In genomic region chr10:9254353-9254752, GRCh38 we compare ENCODE assay signal across 17 cellular contexts.
A peak's percentile ranks its signal among the peaks of the same experiment; 100 is the strongest.
DNase-seq lines count a peak whose midpoint lies in the region; ATAC-seq, FAIRE-seq and TF ChIP-seq lines count a peak whose summit lies in the region.
"Had no signal": no experiment of that assay in that cellular context is flagged by ENCODE, and none has a peak within 500 bp of the region (broad histone marks: within the 10 kb centered on the region; RNA-seq: fewer than 3 reads in every experiment).

No MANE protein-coding gene starts in this region.

- H3K4me3 Mint-ChIP-seq in stimulated activated naive B cell treated with anti-CD40 and anti-IgM and Interleukin-4, amounts not matched to agents 10 μg/mL and 1 μg/mL and 100 μg/mL, for 72 hours, result no peak overlapping the region
- H3K4me3 Mint-ChIP-seq: activated CD4-positive, alpha-beta memory T cell treated with anti-CD3 and anti-CD28 coated beads for 36 hours; naive B cell; stimulated activated naive CD8-positive, alpha-beta T cell treated with anti-CD3 and anti-CD28 coated beads, Interleukin-15, Interleukin-2, amounts not matched to agents 100 ng/mL and 50 ng/mL, for 24 hours had no signal

- no peak overlapping the region for H2AK5ac ChIP-seq in mesenchymal stem cell (ENCODE audit: low read length, severe bottlenecking)

- H3K9me3 ChIP-seq in Panc1 (ENCODE audit: control insufficient read depth, insufficient read depth, low read depth, low read length) (no peaks in the 10 kb centered on the region), mesenchymal stem cell (ENCODE audit: control insufficient read depth, low read length) (peaks cover 5% of the 10 kb centered on the region)
- H3K9me3 ChIP-seq: BE2C, prostate gland had no signal

- no peak for TF ChIP-seq CTCF in Panc1 (IDR thresholded peaks at IDR 0.05)

- H3K27ac Mint-ChIP-seq in stimulated activated naive B cell treated with anti-CD40 and anti-IgM and Interleukin-4, amounts not matched to agents 10 μg/mL and 1 μg/mL and 100 μg/mL, for 72 hours, result no peak overlapping the region
- H3K27ac Mint-ChIP-seq: activated CD4-positive, alpha-beta memory T cell treated with anti-CD3 and anti-CD28 coated beads for 36 hours; naive B cell; stimulated activated naive CD8-positive, alpha-beta T cell treated with anti-CD3 and anti-CD28 coated beads, Interleukin-15, Interleukin-2, amounts not matched to agents 100 ng/mL and 50 ng/mL, for 24 hours had no signal

- WGBS in mesenchymal stem cell, result no CpG with 5 or more reads among the region's 2 CpGs

- H3K79me1 ChIP-seq in mesenchymal stem cell (replicated peaks; ENCODE audit: low read length, poor library complexity, severe bottlenecking), result no peaks in the 10 kb centered on the region

- H2BK5ac ChIP-seq in mesenchymal stem cell (ENCODE audit: low read depth, low read length, poor library complexity, severe bottlenecking), result no peak overlapping the region

- peaks cover 9 to 13% of the 10 kb centered on the region in 2 donors for H3K27me3 Mint-ChIP-seq in stimulated activated naive B cell treated with anti-CD40 and anti-IgM and Interleukin-4, amounts not matched to agents 10 μg/mL and 1 μg/mL and 100 μg/mL, for 72 hours

- no peak overlapping the region for H4K91ac ChIP-seq in mesenchymal stem cell (ENCODE audit: low read length)

- CTCF ChIA-PET in Panc1 (lab: Charles Lee), result no interaction called here

- peak; percentile 33 for FAIRE-seq in endometrium (lab: Jason Lieb, UNC)
- FAIRE-seq: colon had no signal

- H3K4ac ChIP-seq in mesenchymal stem cell (ENCODE audit: low read depth in 1 of 2, low read length in 2 of 2), result no peak overlapping the region

- no peaks in the 10 kb centered on the region for H3K27me3 ChIP-seq in Panc1 (ENCODE audit: control insufficient read depth, insufficient read depth, low read length)
- H3K27me3 ChIP-seq in mesenchymal stem cell (ENCODE audit: control insufficient read depth in 1 of 2, insufficient read depth in 1 of 2, low read length in 2 of 2), result no peaks in the 10 kb centered on the region
- H3K27me3 ChIP-seq: BE2C had no signal

- H3K4me1 ChIP-seq in Panc1 (ENCODE audit: control insufficient read depth, insufficient read depth, low read length), result no peaks in the 10 kb centered on the region
- H3K4me1 ChIP-seq in mesenchymal stem cell (ENCODE audit: control insufficient read depth, insufficient read depth, low read depth, low read length), result no peaks in the 10 kb centered on the region
- H3K4me1 ChIP-seq: prostate gland had no signal

- no peaks in the 10 kb centered on the region for H3K36me3 Mint-ChIP-seq in stimulated activated naive B cell treated with anti-CD40 and anti-IgM and Interleukin-4, amounts not matched to agents 10 μg/mL and 1 μg/mL and 100 μg/mL, for 72 hours
- H3K36me3 Mint-ChIP-seq: activated CD4-positive, alpha-beta memory T cell treated with anti-CD3 and anti-CD28 coated beads for 36 hours; naive B cell had no signal

- no peak overlapping the region for H3K23ac ChIP-seq in mesenchymal stem cell (ENCODE audit: low read length in 2 of 2)

- H2BK15ac ChIP-seq in mesenchymal stem cell (ENCODE audit: low read depth, poor library complexity, severe bottlenecking), result no peak overlapping the region

- no TSS peak for BruUV-seq in Panc1 (replicated peaks; lab: Mats Ljungman, UMichigan)

- H3K4me1 Mint-ChIP-seq in stimulated activated naive B cell treated with anti-CD40 and anti-IgM and Interleukin-4, amounts not matched to agents 10 μg/mL and 1 μg/mL and 100 μg/mL, for 72 hours, result no peaks in the 10 kb centered on the region
- H3K4me1 Mint-ChIP-seq: naive B cell had no signal

- no peak overlapping the region for H2BK120ac ChIP-seq in mesenchymal stem cell (ENCODE audit: low read depth, low read length)

- no peak for ATAC-seq in Panc1
- no peak for ATAC-seq in stimulated activated naive B cell treated with anti-CD40 and anti-IgM and Interleukin-4, amounts not matched to agents 10 μg/mL and 1 μg/mL and 100 μg/mL, for 72 hours (replicated peaks)
- ATAC-seq in HG02759 (IDR thresholded peaks at IDR 0.05; ENCODE audit: unreplicated experiment), result no peak
- no peak for ATAC-seq in GM21423 (IDR thresholded peaks at IDR 0.05; ENCODE audit: unreplicated experiment)

- no peaks in the 10 kb centered on the region for H3K9me3 Mint-ChIP-seq in stimulated activated naive B cell treated with anti-CD40 and anti-IgM and Interleukin-4, amounts not matched to agents 10 μg/mL and 1 μg/mL and 100 μg/mL, for 72 hours
- H3K9me3 Mint-ChIP-seq: activated CD4-positive, alpha-beta memory T cell treated with anti-CD3 and anti-CD28 coated beads for 36 hours; naive B cell; stimulated activated naive CD8-positive, alpha-beta T cell treated with anti-CD3 and anti-CD28 coated beads, Interleukin-15, Interleukin-2, amounts not matched to agents 100 ng/mL and 50 ng/mL, for 24 hours had no signal

- DNase-seq in AG20443 (ENCODE audit: low spot score), result peak; percentile 55
- peak; percentile 7 for DNase-seq in Panc1 (ENCODE audit: low read depth, low spot score)
- no peak for DNase-seq in mesenchymal stem cell
- DNase-seq in cerebellar cortex (ENCODE audit: low spot score), result no peak
- no peak for DNase-seq in stimulated activated naive B cell treated with anti-CD40 and anti-IgM and Interleukin-4, amounts not matched to agents 10 μg/mL and 1 μg/mL and 100 μg/mL, for 72 hours
- DNase-seq: activated CD4-positive, alpha-beta memory T cell treated with anti-CD3 and anti-CD28 coated beads for 36 hours; BE2C; DMS53; naive B cell; NCI-H1694 treated with DMSO at 0.1 percent for 48 hours; NCI-H446 treated with DMSO at 0.1 percent for 48 hours had no signal

- no peak overlapping the region for H3K18ac ChIP-seq in mesenchymal stem cell (ENCODE audit: low read depth in 1 of 2, low read length in 2 of 2)

- H4K8ac ChIP-seq in mesenchymal stem cell (ENCODE audit: low read length), result no peak overlapping the region

- intact Hi-C loops in Panc1 (cut with micrococcal nuclease; ENCODE audit: unreplicated experiment), result no loop called here

- H3K36me3 ChIP-seq in Panc1 (ENCODE audit: control insufficient read depth, insufficient read depth, low read length) (no peaks in the 10 kb centered on the region), mesenchymal stem cell (ENCODE audit: control insufficient read depth in 1 of 2, insufficient read depth in 2 of 2, low read depth in 1 of 2, low read length in 2 of 2) (no peaks in the 10 kb centered on the region)
- H3K36me3 ChIP-seq: BE2C, prostate gland had no signal

- H3K14ac ChIP-seq in mesenchymal stem cell (ENCODE audit: low read length in 2 of 2), result no peak overlapping the region

- in situ Hi-C loops in Panc1 (cut with HindIII; ENCODE audit: low pct_unique_long_range_greater_than_20kb, low sequenced_read_pairs), result no loop called here

- POLR2A ChIA-PET in Panc1 (lab: Charles Lee), result no interaction called here

- H3K4me2 ChIP-seq in mesenchymal stem cell (ENCODE audit: low read length, poor library complexity, severe bottlenecking), result no peak overlapping the region

- H3K4me3 ChIP-seq in Panc1 (ENCODE audit: low read depth in 2 of 2, low read length in 2 of 2) (no peak overlapping the region), mesenchymal stem cell (ENCODE audit: insufficient read depth in 1 of 2, low read depth in 1 of 2, low read length in 2 of 2) (peak overlapping the region in 1 of 2 experiments; percentile 62)
- H3K4me3 ChIP-seq: prostate gland had no signal

- H2BK12ac ChIP-seq in mesenchymal stem cell (ENCODE audit: low read length in 2 of 2), result no peak overlapping the region

- peak overlapping the region; percentile 87 for H3K9ac ChIP-seq in mesenchymal stem cell (ENCODE audit: low read length)

- H2AFZ ChIP-seq in mesenchymal stem cell (ENCODE audit: low read depth, low read length), result no peak overlapping the region

- H3K27ac ChIP-seq in Panc1 (ENCODE audit: low read length) (no peak overlapping the region), mesenchymal stem cell (ENCODE audit: low read length, poor library complexity, severe bottlenecking) (no peak overlapping the region)
- H3K27ac ChIP-seq: prostate gland had no signal

Comparison
In these comparisons a context has a peak if more than half of its experiments do, and no peak if none do; other contexts are left out.
1. DNase-seq: peak in AG20443 (single experiment) and Panc1 (single experiment); none in mesenchymal stem cell (single experiment), cerebellar cortex (single experiment) and stimulated activated naive B cell treated with anti-CD40 and anti-IgM and Interleukin-4, amounts not matched to agents 10 μg/mL and 1 μg/mL and 100 μg/mL, for 72 hours (single experiment).